24 cellular contexts compared by ENCODE assay signal in genomic region chr15:49323207-49323606, GRCh38.
A peak's percentile ranks its signal among the peaks of the same experiment; 100 is the strongest.
DNase-seq lines count a peak whose midpoint lies in the region; ATAC-seq and TF ChIP-seq lines count a peak whose summit lies in the region.
"Had no signal": no experiment of that assay in that cellular context is flagged by ENCODE, and none has a peak within 500 bp of the region (broad histone marks: within the 10 kb centered on the region; RNA-seq: fewer than 3 reads in every experiment).

No MANE protein-coding gene starts in this region.

- no peak overlapping the region for H3K4me3 ChIP-seq in CD8-positive, alpha-beta T cell (ENCODE audit: low read depth, low read length)
- H3K4me3 ChIP-seq: A549, HAP-1 had no signal

- H2BK12ac ChIP-seq in H9 (ENCODE audit: insufficient read length, low read depth, low read length) = no peak overlapping the region

- H3K27ac ChIP-seq in CD8-positive, alpha-beta T cell (ENCODE audit: low read depth, low read length) = no peak overlapping the region
- no peak overlapping the region for H3K27ac ChIP-seq in H9 (ENCODE audit: insufficient read length, low read depth, low read length)
- H3K27ac ChIP-seq: A549 had no signal

- CTCF ChIA-PET in CD8-positive, alpha-beta T cell (lab: Charles Lee) = no interaction called here

- H2BK120ac ChIP-seq in H9 (ENCODE audit: low read depth, low read length, poor library complexity, severe bottlenecking) = no peak overlapping the region

- no peak overlapping the region for H2BK5ac ChIP-seq in H9 (ENCODE audit: insufficient read length, low read length)

- no peaks in the 10 kb centered on the region for H3K4me1 ChIP-seq in CD8-positive, alpha-beta T cell (ENCODE audit: insufficient read depth, low read length)
- peaks cover 7% of the 10 kb centered on the region; the same call in 1 of the 2 replicates for H3K4me1 ChIP-seq in H9 (ENCODE audit: insufficient read depth, low read length)
- H3K4me1 ChIP-seq: A549 had no signal

- no peak overlapping the region for H3T11ph ChIP-seq in H9 (ENCODE audit: low read length)

- no peaks in the 10 kb centered on the region for H3K36me3 ChIP-seq in CD8-positive, alpha-beta T cell (ENCODE audit: insufficient read depth, low read length)
- H3K36me3 ChIP-seq: HAP-1 had no signal

- peaks cover 4% of the 10 kb centered on the region for H3K4me1 Mint-ChIP-seq in CD8-positive, alpha-beta T cell (ENCODE audit: low read depth)
- H3K4me1 Mint-ChIP-seq in H9 = peaks cover 32 to 47% of the 10 kb centered on the region in 2 experiments
- peaks cover 8% of the 10 kb centered on the region for H3K4me1 Mint-ChIP-seq in mesothelial cell of epicardium

- intact Hi-C loops in CD8-positive, alpha-beta T cell (cut with DNase I, micrococcal nuclease) = loop anchor here in 1 of 2 experiments (10.0 kb wide), 1 partner anchor 52 kb away; no protein-coding TSS in a partner anchor

- no peak overlapping the region for H2AK5ac ChIP-seq in H9 (ENCODE audit: insufficient read length, low read length)

- H3K14ac ChIP-seq in H9 (ENCODE audit: insufficient read depth, low read length) = no peak overlapping the region

- H2AFZ ChIP-seq in H9 (ENCODE audit: low read length) = no peak overlapping the region

- H4K5ac ChIP-seq in H9 (ENCODE audit: insufficient read length, low read depth, low read length) = no peak overlapping the region

- H4K8ac ChIP-seq in H9 (replicated peaks; ENCODE audit: insufficient read length, low read depth, low read length) = no peak overlapping the region

- H3K9me3 ChIP-seq in CD8-positive, alpha-beta T cell (ENCODE audit: low read length) = no peaks in the 10 kb centered on the region
- H3K9me3 ChIP-seq in H9 (ENCODE audit: control insufficient read depth, low read depth, low read length) = no peaks in the 10 kb centered on the region
- H3K9me3 ChIP-seq: A549, HAP-1 had no signal

- H3K4me2 ChIP-seq in H9 (ENCODE audit: insufficient read depth, insufficient read length, low read length) = no peak overlapping the region
- H3K4me2 ChIP-seq: A549 had no signal

- no peak for ATAC-seq in CD8-positive, alpha-beta T cell
- ATAC-seq: A549 had no signal

- no peak overlapping the region for H3K18ac ChIP-seq in H9 (ENCODE audit: insufficient read length, low read depth, low read length)

- no CpG with 5 or more reads among the region's 1 CpG for WGBS in H9 (ENCODE audit: extremely low coverage, insufficient read length, low lambda C conversion rate)

- no peaks in the 10 kb centered on the region for H3K23me2 ChIP-seq in H9 (ENCODE audit: insufficient read length, low read depth, low read length, poor library complexity, severe bottlenecking)

- no peak overlapping the region for H3K4ac ChIP-seq in H9 (ENCODE audit: low read depth, low read length)

- H3K9ac ChIP-seq in H9 (ENCODE audit: extremely low read depth, insufficient read length, low read length) = no peak overlapping the region

- H3K36me3 Mint-ChIP-seq in CD8-positive, alpha-beta T cell = peaks cover 58% of the 10 kb centered on the region
- H3K36me3 Mint-ChIP-seq in H9 (ENCODE audit: insufficient read depth in 1 of 3, low read depth in 3 of 3) = peaks cover 5 to 13% (median 6%) of the 10 kb centered on the region in 3 experiments; a peak in 5 of 7 replicates
- H3K36me3 Mint-ChIP-seq in mesothelial cell of epicardium = peaks cover 27% of the 10 kb centered on the region

- no peak overlapping the region for H3K56ac ChIP-seq in H9 (ENCODE audit: insufficient read length, low read depth, low read length)

- no peak overlapping the region for H2BK20ac ChIP-seq in H9 (ENCODE audit: low read depth, low read length, poor library complexity, severe bottlenecking)

- no peaks in the 10 kb centered on the region for H3K9me3 Mint-ChIP-seq in CD8-positive, alpha-beta T cell
- H3K9me3 Mint-ChIP-seq in H9 (no peaks in the 10 kb centered on the region), mesothelial cell of epicardium (no peaks in the 10 kb centered on the region)
- H3K9me3 Mint-ChIP-seq: CD8-positive, alpha-beta memory T cell; HFFc6 had no signal

- no peaks in the 10 kb centered on the region for H3K27me3 Mint-ChIP-seq in CD8-positive, alpha-beta T cell (ENCODE audit: low read depth)
- H3K27me3 Mint-ChIP-seq in H9 (ENCODE audit: low read depth) (no peaks in the 10 kb centered on the region), mesothelial cell of epicardium (ENCODE audit: low read depth) (no peaks in the 10 kb centered on the region)
- H3K27me3 Mint-ChIP-seq: CD8-positive, alpha-beta memory T cell had no signal

- no peak for DNase-seq in CD8-positive, alpha-beta T cell
- DNase-seq in H9 = no peak
- peak; percentile 31 for DNase-seq in astrocyte of the hippocampus (ENCODE audit: low read depth, low spot score)
- no peak for DNase-seq in mesothelial cell of epicardium (ENCODE audit: low spot score in 2 of 2, unreplicated experiment in 2 of 2)
- DNase-seq in D341Med (ENCODE audit: low spot score) = no peak
- no peak for DNase-seq in NCI-H345 treated with DMSO at 0.1 percent for 48 hours (lab: John Stamatoyannopoulos, UW; ENCODE audit: unreplicated experiment)
- DNase-seq in NCI-H187 (lab: John Stamatoyannopoulos, UW) = no peak
- DNase-seq: C1 segment of cervical spinal cord; CD8-positive, alpha-beta memory T cell; DMS79 treated with DMSO at 0.1 percent for 48 hours; HFFc6; KBM-7; MV-4-11; NCI-H1105; NCI-H1436 treated with DMSO at 0.1 percent for 48 hours; NCI-H1930; NCI-H2107; NCI-H2227 treated with DMSO at 0.1 percent for 48 hours; NCI-H510A; NCI-H69; RPMI8226; SHP77 had no signal

- H3K23ac ChIP-seq in H9 (ENCODE audit: insufficient read length, low read depth, low read length) = no peak overlapping the region

- no peak for TF ChIP-seq CTCF in CD8-positive, alpha-beta T cell (IDR thresholded peaks at IDR 0.05)
- no peak for TF ChIP-seq CTCF in H9 (conservative IDR thresholded peaks at IDR 0.05)
- no peak for TF ChIP-seq CTCF in mesothelial cell of epicardium (IDR thresholded peaks at IDR 0.05; ENCODE audit: unreplicated experiment)

- no peaks in the 10 kb centered on the region for H3K27me3 ChIP-seq in CD8-positive, alpha-beta T cell (ENCODE audit: insufficient read depth, low read length)
- H3K27me3 ChIP-seq in H9 (ENCODE audit: insufficient read depth, low read length) = no peaks in the 10 kb centered on the region

- H3K4me3 Mint-ChIP-seq in CD8-positive, alpha-beta T cell = no peak overlapping the region
- H3K4me3 Mint-ChIP-seq in H9 (no peak overlapping the region), mesothelial cell of epicardium (no peak overlapping the region)
- H3K4me3 Mint-ChIP-seq: CD8-positive, alpha-beta memory T cell; HFFc6 had no signal

- H4K20me1 ChIP-seq in H9 (ENCODE audit: control insufficient read depth, insufficient read depth, insufficient read length) = no peaks in the 10 kb centered on the region

- H2BK15ac ChIP-seq in H9 (ENCODE audit: low read depth, low read length) = no peak overlapping the region

- no peaks in the 10 kb centered on the region for H3K79me1 ChIP-seq in H9 (ENCODE audit: insufficient read depth, low read depth, low read length, poor library complexity, severe bottlenecking)

- no peaks in the 10 kb centered on the region for H3K79me2 ChIP-seq in H9 (ENCODE audit: insufficient read depth, low read length)

- H4K91ac ChIP-seq in H9 (ENCODE audit: insufficient read length, low read depth, low read length) = no peak overlapping the region

- POLR2A ChIA-PET in CD8-positive, alpha-beta T cell (lab: Charles Lee) = no interaction called here

- peak overlapping the region; percentile 23 for H3K27ac Mint-ChIP-seq in CD8-positive, alpha-beta T cell
- H3K27ac Mint-ChIP-seq in H9 (peak overlapping the region; percentile 54 to 94 (median 81); a peak in 5 of 7 replicates), mesothelial cell of epicardium (peak overlapping the region; percentile 8)
- H3K27ac Mint-ChIP-seq: HFFc6 had no signal

Comparison
In these comparisons a context has a peak if more than half of its experiments do, and no peak if none do; other contexts are left out.
1. H3K27ac Mint-ChIP-seq: peak in every context shown above with its lines; median percentile 81 in H9; 23 in CD8-positive, alpha-beta T cell; 8 in mesothelial cell of epicardium.